18 cellular contexts compared by ENCODE assay signal in the genomic region with DNA sequence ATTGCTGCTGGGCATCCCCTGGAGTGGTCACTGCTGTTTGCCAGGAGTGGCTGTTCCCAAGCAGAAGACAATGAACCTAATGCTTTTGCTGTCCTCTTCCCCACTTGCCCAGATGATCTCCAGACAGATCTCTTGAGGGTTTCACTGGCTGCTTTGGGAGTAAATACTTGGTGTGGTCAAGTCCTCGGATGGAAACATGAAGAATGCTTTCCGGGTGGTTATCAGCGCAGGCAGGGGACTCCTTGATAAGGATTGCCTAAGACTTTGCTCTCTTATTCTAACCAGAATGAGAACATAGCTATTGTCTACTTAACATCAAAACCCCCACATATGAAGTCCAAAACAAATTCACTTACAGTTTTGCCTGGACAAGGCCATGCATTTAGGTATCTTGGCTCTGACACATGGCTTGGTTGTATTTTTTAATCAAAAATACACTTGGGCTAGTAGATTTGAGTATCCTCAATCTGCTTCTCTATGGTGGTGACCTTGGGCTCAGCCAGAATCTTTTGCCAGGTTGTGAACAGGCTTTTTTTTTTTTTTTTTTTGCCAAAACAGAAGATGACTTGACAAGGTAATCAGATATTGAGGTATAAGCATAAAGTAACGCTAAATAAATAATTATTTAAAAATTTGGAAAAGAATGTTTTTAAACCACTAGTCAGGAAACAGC. TPM values are rescaled to one million over a fixed set of nuclear protein-coding genes. Genes with fewer than 3 reads are reported as not detected.
"Had no signal": no experiment of that assay in that cellular context is flagged by ENCODE, and none has a peak within 500 bp of the region (broad histone marks: within the 10 kb centered on the region; RNA-seq: fewer than 3 reads in every experiment).

No MANE protein-coding gene starts in this region.

- DNase-seq: activated CD4-positive, alpha-beta T cell treated with anti-CD3 and anti-CD28 coated beads, Interleukin-2, amount 50 U/mL, for 1 hour; activated CD8-positive, alpha-beta memory T cell treated with anti-CD3 and anti-CD28 coated beads for 24 hours; aorta; dermis blood vessel endothelial cell; naive B cell; posterior cingulate gyrus; retina; stimulated activated naive B cell treated with anti-CD40 and anti-IgM and Interleukin-4, amounts not matched to agents 10 μg/mL and 1 μg/mL and 100 μg/mL, for 72 hours; T-helper 2 cell; tibial artery; uterus had no signal

- FAIRE-seq: bronchial epithelial cell, keratinocyte, TTC549 had no signal

- H3K36me3 ChIP-seq: tibial artery, uterus had no signal

- H3K27ac ChIP-seq: tibial artery, uterus had no signal

- H3K4me1 Mint-ChIP-seq: naive B cell had no signal

- H3K9me3 ChIP-seq: tibial artery, uterus had no signal

- ATAC-seq: activated CD4-positive, CD25-positive, alpha-beta regulatory T cell treated with anti-CD3 and anti-CD28 coated beads, Interleukin-2, amount 50 U/mL, for 24 hours; left lobe of liver; stimulated activated naive B cell treated with anti-CD40 and anti-IgM and Interleukin-4, amounts not matched to agents 10 μg/mL and 1 μg/mL and 100 μg/mL, for 72 hours had no signal

- H3K27ac Mint-ChIP-seq: activated T-helper 1 cell treated with anti-CD3 and anti-CD28 coated beads, Interleukin-12 subunit alpha, Interleukin-12 subunit beta, Interleukin-2, Interleukin-4 antibody, amounts not matched to agents 30 ng/mL and 10 ng/mL and 1 ng/mL, durations not matched to agents 14 hours and 24 hours and 36 hours; naive B cell; stimulated activated naive B cell treated with anti-CD40 and anti-IgM and Interleukin-4, amounts not matched to agents 10 μg/mL and 1 μg/mL and 100 μg/mL, for 72 hours had no signal

- H3K4me3 ChIP-seq: tibial artery, uterus had no signal

- H3K36me3 Mint-ChIP-seq: naive B cell; stimulated activated naive B cell treated with anti-CD40 and anti-IgM and Interleukin-4, amounts not matched to agents 10 μg/mL and 1 μg/mL and 100 μg/mL, for 72 hours had no signal

- H3K27me3 Mint-ChIP-seq: naive B cell; stimulated activated naive B cell treated with anti-CD40 and anti-IgM and Interleukin-4, amounts not matched to agents 10 μg/mL and 1 μg/mL and 100 μg/mL, for 72 hours had no signal

- H3K4me3 Mint-ChIP-seq: activated T-helper 1 cell treated with anti-CD3 and anti-CD28 coated beads, Interleukin-12 subunit alpha, Interleukin-12 subunit beta, Interleukin-2, Interleukin-4 antibody, amounts not matched to agents 30 ng/mL and 10 ng/mL and 1 ng/mL, durations not matched to agents 14 hours and 24 hours and 36 hours; naive B cell; stimulated activated naive B cell treated with anti-CD40 and anti-IgM and Interleukin-4, amounts not matched to agents 10 μg/mL and 1 μg/mL and 100 μg/mL, for 72 hours had no signal

- H3K9me3 Mint-ChIP-seq: activated T-helper 1 cell treated with anti-CD3 and anti-CD28 coated beads, Interleukin-12 subunit alpha, Interleukin-12 subunit beta, Interleukin-2, Interleukin-4 antibody, amounts not matched to agents 30 ng/mL and 10 ng/mL and 1 ng/mL, durations not matched to agents 14 hours and 24 hours and 36 hours; stimulated activated naive B cell treated with anti-CD40 and anti-IgM and Interleukin-4, amounts not matched to agents 10 μg/mL and 1 μg/mL and 100 μg/mL, for 72 hours had no signal

- H3K27me3 ChIP-seq: tibial artery, uterus had no signal

- H3K4me1 ChIP-seq: tibial artery, uterus had no signal

RNA-seq across cellular contexts. Expression of gene MYO3B, which starts 34.8 kb away (rescaled TPM):
- total RNA-seq: dermis blood vessel endothelial cell, left lobe of liver, lung microvascular endothelial cell had no signal
